ENCODE assay signal across 22 cellular contexts in the genomic region with DNA sequence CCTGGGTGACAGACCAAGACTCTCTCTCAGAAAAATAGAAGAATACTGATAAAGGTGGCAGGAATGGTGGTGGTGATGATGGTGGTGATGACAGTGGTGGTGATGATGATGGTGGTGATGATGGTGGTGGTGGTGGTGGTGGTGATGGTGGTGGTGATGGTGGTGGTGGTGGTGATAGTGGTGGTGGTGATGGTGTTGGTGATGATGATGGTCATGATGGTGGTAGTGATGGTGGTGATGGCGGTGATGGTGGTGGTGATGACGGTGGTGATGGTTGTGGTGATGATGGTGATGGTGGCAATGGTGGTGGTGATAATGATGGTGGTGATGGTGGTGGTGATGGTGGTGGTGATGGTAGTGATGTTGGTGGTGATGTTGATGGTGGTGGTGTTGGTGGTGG. TPM values are rescaled to one million over a fixed set of nuclear protein-coding genes. Genes with fewer than 3 reads are reported as not detected.
"Had no signal": no experiment of that assay in that cellular context is flagged by ENCODE, and none has a peak within 500 bp of the region (broad histone marks: within the 10 kb centered on the region; RNA-seq: fewer than 3 reads in every experiment).

No MANE protein-coding gene starts in this region.

- H3K27ac Mint-ChIP-seq: brain; stimulated activated naive CD8-positive, alpha-beta T cell treated with anti-CD3 and anti-CD28 coated beads, Interleukin-15, Interleukin-2, amounts not matched to agents 100 ng/mL and 50 ng/mL, for 24 hours had no signal

- H3K27ac ChIP-seq: hepatocyte, left ventricle myocardium inferior, neutrophil, ovary, prostate gland, tibial artery had no signal

- DNase-seq: activated CD4-positive, alpha-beta T cell treated with anti-CD3 and anti-CD28 coated beads for 1 hour; activated CD4-positive, alpha-beta T cell treated with anti-CD3 and anti-CD28 coated beads, Interleukin-2, amount 50 U/mL, for 4 hours; activated naive CD4-positive, alpha-beta T cell treated with Interleukin-2 at 50 U/mL for 16 hours; aorta; dermis blood vessel endothelial cell; effector CD8-positive, alpha-beta T cell; foreskin melanocyte; glutamatergic neuron; left ventricle myocardium inferior; naive thymus-derived CD4-positive, alpha-beta T cell; ovary; stimulated activated CD4-positive, alpha-beta T cell treated with anti-CD3 and anti-CD28 coated beads, Interleukin-4, amount 100 ng/mL, for 24 hours; substantia nigra; T-helper 9 cell had no signal

- H3K27me3 ChIP-seq: neutrophil, ovary had no signal

- H3K36me3 Mint-ChIP-seq: brain had no signal

- H3K4me1 ChIP-seq: left ventricle myocardium inferior, prostate gland, tibial artery had no signal

- H3K9me3 ChIP-seq: left ventricle myocardium inferior, neutrophil, ovary, prostate gland, tibial artery had no signal

- H3K4me2 ChIP-seq: hepatocyte had no signal

- H2AFZ ChIP-seq: hepatocyte had no signal

- H3K36me3 ChIP-seq: left ventricle myocardium inferior, neutrophil, ovary, prostate gland, tibial artery had no signal

- H3K79me2 ChIP-seq: hepatocyte had no signal

- H3K4me1 Mint-ChIP-seq: brain; naive thymus-derived CD4-positive, alpha-beta T cell had no signal

- H3K4me3 Mint-ChIP-seq: naive thymus-derived CD4-positive, alpha-beta T cell; stimulated activated naive CD8-positive, alpha-beta T cell treated with anti-CD3 and anti-CD28 coated beads, Interleukin-15, Interleukin-2, amounts not matched to agents 100 ng/mL and 50 ng/mL, for 24 hours had no signal

- H3K4me3 ChIP-seq: hepatocyte, left ventricle myocardium inferior, ovary, prostate gland, tibial artery had no signal

- ATAC-seq: naive thymus-derived CD4-positive, alpha-beta T cell had no signal

RNA-seq across cellular contexts. Expression of gene CIITA, which starts 18.0 kb away (rescaled TPM):
- total RNA-seq: hepatocyte had no signal

RNA-seq across cellular contexts. Expression of gene TVP23A, which starts 40.4 kb away (rescaled TPM):
- total RNA-seq: activated CD8-positive, alpha-beta memory T cell treated with anti-CD3 and anti-CD28 coated beads for 36 hours; dermis blood vessel endothelial cell; lung microvascular endothelial cell had no signal
